Comparison of ENCODE assay signal across 11 cellular contexts in the genomic region with DNA sequence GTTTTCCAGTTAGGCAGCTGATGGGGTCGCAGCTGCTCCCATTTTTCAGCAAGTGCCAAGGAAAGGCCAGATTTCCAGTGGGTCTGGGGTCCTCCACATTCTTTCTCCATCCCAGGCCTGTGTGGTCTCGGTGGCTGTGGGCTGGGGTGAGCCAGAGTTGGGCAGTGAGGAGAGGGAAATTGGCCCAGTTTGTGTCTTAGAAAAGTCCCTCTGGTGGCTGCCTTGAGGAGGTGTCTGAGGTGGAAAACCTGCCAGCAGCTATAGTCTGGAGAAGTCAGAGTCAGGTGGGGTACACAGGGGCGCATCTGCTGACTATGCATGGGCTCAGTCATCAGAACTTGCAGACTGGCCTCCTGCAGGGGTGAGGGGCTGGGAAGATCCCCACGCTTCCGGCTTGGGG. TPM values are rescaled to one million over a fixed set of nuclear protein-coding genes. Genes with fewer than 3 reads are reported as not detected.
DNase-seq lines count a peak whose midpoint lies in the region; FAIRE-seq and TF ChIP-seq lines count a peak whose summit lies in the region.
"Had no signal": no experiment of that assay in that cellular context is flagged by ENCODE, and none has a peak within 500 bp of the region (broad histone marks: within the 10 kb centered on the region; RNA-seq: fewer than 3 reads in every experiment).

No MANE protein-coding gene starts in this region.

- peak overlapping the region; percentile 83 for H2AFZ ChIP-seq in neuronal stem cell (ENCODE audit: low read length)

- H3K4me2 ChIP-seq in neuronal stem cell (ENCODE audit: insufficient read depth, low read length, poor library complexity, severe bottlenecking), result peak overlapping the region; percentile 32

- WGBS in neuronal stem cell (ENCODE audit: extremely low coverage in 2 of 2, insufficient read length in 2 of 2, insufficient replicate concordance in 1 of 2), 2 donors, result no CpG with 5 or more reads among the region's 5 CpGs

- H3K9me3 ChIP-seq in neuronal stem cell (replicated peaks in 1 of 2; ENCODE audit: control insufficient read depth in 2 of 2, insufficient read depth in 1 of 2, low read depth in 1 of 2, low read length in 2 of 2), result no peaks in the 10 kb centered on the region
- H3K9me3 ChIP-seq: SJCRH30 had no signal

- DNase-seq in NCI-H2227 (lab: John Stamatoyannopoulos, UW; ENCODE audit: unreplicated experiment), result peak; percentile 23
- DNase-seq in NCI-H2227 treated with DMSO at 0.1 percent for 48 hours (lab: John Stamatoyannopoulos, UW), result no peak
- DNase-seq in bronchial epithelial cell (ENCODE audit: low read depth), result peak; percentile 6
- peak; percentile 44 for DNase-seq in neuronal stem cell (ENCODE audit: low spot score)
- no peak for DNase-seq in inferior parietal cortex (ENCODE audit: extremely low spot score)
- no peak for DNase-seq in activated T-cell treated with anti-CD3 and anti-CD28 coated beads, Interleukin-2, amount 50 U/mL, for 48 hours
- no peak for DNase-seq in globus pallidus (ENCODE audit: low spot score)
- DNase-seq: activated naive CD8-positive, alpha-beta T cell treated with anti-CD3 and anti-CD28 coated beads, Interleukin-2, amount 10 ng/mL, durations not matched to agents 7 days and 5 days had no signal

- H2AK5ac ChIP-seq in neuronal stem cell (ENCODE audit: low read depth, low read length), result no peak overlapping the region

- H4K8ac ChIP-seq in neuronal stem cell (ENCODE audit: low read depth, low read length), result no peak overlapping the region

- peak overlapping the region; percentile 1 for H3K27ac ChIP-seq in neuronal stem cell (replicated peaks; ENCODE audit: low read length)
- H3K27ac ChIP-seq: C4-2B, SJCRH30 had no signal

- FAIRE-seq in bronchial epithelial cell (lab: Jason Lieb, UNC), result no peak

- H2BK120ac ChIP-seq in neuronal stem cell (ENCODE audit: low read depth, low read length), result no peak overlapping the region

- no peak overlapping the region for H2BK15ac ChIP-seq in neuronal stem cell (ENCODE audit: low read length)

- H4K91ac ChIP-seq in neuronal stem cell (ENCODE audit: low read depth, low read length, poor library complexity), result no peak overlapping the region

- peak overlapping the region; percentile 53 for H2BK5ac ChIP-seq in neuronal stem cell (ENCODE audit: low read length)

- H3K27me3 ChIP-seq in bronchial epithelial cell (ENCODE audit: control insufficient read depth, insufficient read depth, low read length) (peaks cover 1% of the 10 kb centered on the region), neuronal stem cell (ENCODE audit: control insufficient read depth in 3 of 3, insufficient read depth in 3 of 3, low read depth in 1 of 3, low read length in 3 of 3) (no peaks in the 10 kb centered on the region)
- H3K27me3 ChIP-seq: SJCRH30 had no signal

- H3K4me1 ChIP-seq in neuronal stem cell (ENCODE audit: control insufficient read depth in 2 of 2, insufficient read depth in 1 of 2, low read depth in 1 of 2, low read length in 2 of 2), result peaks cover 14 to 20% of the 10 kb centered on the region in 2 donors
- H3K4me1 ChIP-seq: SJCRH30 had no signal

- no peak overlapping the region for H2BK12ac ChIP-seq in neuronal stem cell (ENCODE audit: low read length)

- H3K4ac ChIP-seq in neuronal stem cell (ENCODE audit: low read length), result no peak overlapping the region

- H3K4me3 ChIP-seq in bronchial epithelial cell (ENCODE audit: low read depth, low read length), result no peak overlapping the region
- H3K4me3 ChIP-seq in neuronal stem cell (ENCODE audit: low read length in 2 of 2), result peak overlapping the region in 1 of 2 donors; percentile 18
- H3K4me3 ChIP-seq: SJCRH30 had no signal

- no peaks in the 10 kb centered on the region for H3K36me3 ChIP-seq in bronchial epithelial cell (ENCODE audit: control insufficient read depth, insufficient read depth, low read length)
- H3K36me3 ChIP-seq in neuronal stem cell (replicated peaks in 1 of 2; ENCODE audit: control insufficient read depth in 2 of 2, insufficient read depth in 2 of 2, low read length in 2 of 2), result no peaks in the 10 kb centered on the region
- H3K36me3 ChIP-seq: SJCRH30 had no signal

- H3K9ac ChIP-seq in neuronal stem cell (ENCODE audit: low read depth, low read length, poor library complexity), result no peak overlapping the region

- H3K18ac ChIP-seq in neuronal stem cell (ENCODE audit: low read length), result peak overlapping the region; percentile 78

- H3K23ac ChIP-seq in neuronal stem cell (ENCODE audit: low read depth, low read length, poor library complexity), result no peak overlapping the region

- H3K14ac ChIP-seq in neuronal stem cell (ENCODE audit: low read length), result no peak overlapping the region

- H3K79me1 ChIP-seq in neuronal stem cell (ENCODE audit: low read depth, low read length), result no peaks in the 10 kb centered on the region

- TF ChIP-seq CTCF in LNCAP (IDR thresholded peaks at IDR 0.05) (peak; percentile 19; the same call in 1 of the 2 replicates), bronchial epithelial cell (IDR thresholded peaks at IDR 0.05; ENCODE audit: insufficient read depth, low read length, severe bottlenecking) (peak; percentile 47)

RNA-seq across cellular contexts. Expression of a gene that starts 30.5 kb away (rescaled TPM):
- total RNA-seq in bronchial epithelial cell, result not detected in 2 replicates
- 0.04 TPM for polyA plus RNA-seq in neuronal stem cell (2013, experiment 1 of 2)
- polyA plus RNA-seq in neuronal stem cell (2013, experiment 2 of 2), result not detected
- total RNA-seq: activated naive CD8-positive, alpha-beta T cell treated with anti-CD3 and anti-CD28 coated beads, Interleukin-2, amount 10 ng/mL, durations not matched to agents 7 days and 5 days; SJCRH30 had no signal

RNA-seq across cellular contexts. Expression of a gene that starts 46.6 kb away (rescaled TPM):
- total RNA-seq in bronchial epithelial cell, result 8.7 and 10.2 TPM in 2 replicates
- polyA plus RNA-seq in neuronal stem cell (2013, experiment 1 of 2), result 7.8 TPM
- polyA plus RNA-seq in neuronal stem cell (2013, experiment 2 of 2), result 7.6 TPM

RNA-seq across cellular contexts. Expression of a gene that starts 46.6 kb away (rescaled TPM):
- total RNA-seq in bronchial epithelial cell, result 50.8 and 65.0 TPM in 2 replicates
- polyA plus RNA-seq in neuronal stem cell (2013, experiment 1 of 2), result 72.9 TPM
- polyA plus RNA-seq in neuronal stem cell (2013, experiment 2 of 2), result 67.6 TPM

Comparison
In these comparisons a context has a peak if more than half of its experiments do, and no peak if none do; other contexts are left out.
1. DNase-seq: peak in NCI-H2227 (single experiment), bronchial epithelial cell (single experiment) and neuronal stem cell (single experiment); none in NCI-H2227 treated with DMSO at 0.1 percent for 48 hours (single experiment), inferior parietal cortex (single experiment), activated T-cell treated with anti-CD3 and anti-CD28 coated beads, Interleukin-2, amount 50 U/mL, for 48 hours (0 of 2) and globus pallidus (single experiment).